15 cellular contexts compared by ENCODE assay signal in genomic region chr12:4261655-4262054, GRCh38. TPM values are rescaled to one million over a fixed set of nuclear protein-coding genes. Genes with fewer than 3 reads are reported as not detected.
A peak's percentile ranks its signal among the peaks of the same experiment; 100 is the strongest.
DNase-seq lines count a peak whose midpoint lies in the region; ATAC-seq and TF ChIP-seq lines count a peak whose summit lies in the region.
"Had no signal": no experiment of that assay in that cellular context is flagged by ENCODE, and none has a peak within 500 bp of the region (broad histone marks: within the 10 kb centered on the region; RNA-seq: fewer than 3 reads in every experiment).

No MANE protein-coding gene starts in this region.

- H3K9ac ChIP-seq in OCI-LY3 (ENCODE audit: low read length): peak overlapping the region; percentile 44

- H3K36me3 ChIP-seq in OCI-LY3 (replicated peaks; ENCODE audit: low read depth, low read length) (peaks cover 25% of the 10 kb centered on the region), spleen (no peaks in the 10 kb centered on the region)
- H3K36me3 ChIP-seq: suprapubic skin had no signal

- no peaks in the 10 kb centered on the region for H3K79me2 ChIP-seq in OCI-LY3 (ENCODE audit: low read length)
- H3K79me2 ChIP-seq: hepatocyte had no signal

- TF ChIP-seq CTCF in OCI-LY3 (IDR thresholded peaks at IDR 0.05; ENCODE audit: low read depth, low read length) (no peak), spleen (IDR thresholded peaks at IDR 0.05 in 8 of 11, conservative IDR thresholded peaks at IDR 0.05 in 3 of 11) (no peak)

- no peaks in the 10 kb centered on the region for H4K20me1 ChIP-seq in OCI-LY3 (ENCODE audit: insufficient read depth, low read length)

- H3K9me3 ChIP-seq in OCI-LY3 (ENCODE audit: insufficient read depth, low read length) (peaks cover 15% of the 10 kb centered on the region; the same call in 1 of the 2 replicates), spleen (peaks cover 0 to 6% (median 0%) of the 10 kb centered on the region in 8 donors)
- H3K9me3 ChIP-seq: suprapubic skin had no signal

- ATAC-seq in GM18498 (IDR thresholded peaks at IDR 0.05; ENCODE audit: unreplicated experiment) (peak; percentile 41), GM19351 (IDR thresholded peaks at IDR 0.05; ENCODE audit: unreplicated experiment) (peak; percentile 64), HG02798 (IDR thresholded peaks at IDR 0.05; ENCODE audit: poor library complexity, unreplicated experiment) (peak; percentile 62)

- intact Hi-C loops in spleen (cut with DNase I; ENCODE audit: low total_unique reads): loop anchor here (10.0 kb wide), 1 partner anchor 127 kb away; no protein-coding TSS in a partner anchor

- TF ChIP-seq POLR2A in spleen (IDR thresholded peaks at IDR 0.05): no peak

- peaks cover 44% of the 10 kb centered on the region for H3K4me1 ChIP-seq in OCI-LY3 (ENCODE audit: low read length)
- H3K4me1 ChIP-seq in spleen: no peaks in the 10 kb centered on the region
- H3K4me1 ChIP-seq: suprapubic skin had no signal

- H3K4me3 ChIP-seq in OCI-LY3 (ENCODE audit: low read length): peak overlapping the region; percentile 38
- H3K4me3 ChIP-seq in spleen: no peak overlapping the region
- H3K4me3 ChIP-seq: hepatocyte, suprapubic skin had no signal

- DNase-seq in cortex of kidney (lab: John Stamatoyannopoulos, UW) (no peak), spleen (no peak)
- no peak for DNase-seq in activated effector memory CD4-positive, alpha-beta T cell treated with Interleukin-2 at 50 U/mL for 16 hours
- no peak for DNase-seq in stimulated activated CD4-positive, alpha-beta T cell treated with anti-CD3 and anti-CD28 coated beads, Interleukin-4, amount 100 ng/mL, for 24 hours
- DNase-seq: activated CD4-positive, alpha-beta T cell treated with anti-CD3 and anti-CD28 coated beads, Interleukin-2, amount 10 ng/mL, durations not matched to agents 24 days and 14 days; activated T-cell treated with anti-CD3 and anti-CD28 coated beads for 4 hours; kidney; mesenchymal stem cell; NCI-H187 had no signal

- H3K27ac ChIP-seq in OCI-LY3 (ENCODE audit: low read length) (peak overlapping the region; percentile 72), spleen (no peak overlapping the region)
- H3K27ac ChIP-seq: hepatocyte, suprapubic skin had no signal

- peak overlapping the region; percentile 69 for H3K4me2 ChIP-seq in OCI-LY3 (ENCODE audit: low read length)
- H3K4me2 ChIP-seq: hepatocyte had no signal

- 0 out of 2 replicates have a peak overlapping the region, but pooled peaks have one; percentile 19 for H2AFZ ChIP-seq in OCI-LY3 (ENCODE audit: low read depth, low read length)
- H2AFZ ChIP-seq: hepatocyte had no signal

- H3K27me3 ChIP-seq in OCI-LY3 (ENCODE audit: low read depth, low read length) (peaks cover 3% of the 10 kb centered on the region; the same call in 1 of the 2 replicates), spleen (replicated peaks in 1 of 7) (peaks cover 0 to 5% (median 0%) of the 10 kb centered on the region in 7 donors)

RNA-seq across cellular contexts. Expression of gene CCND2, which starts 11.9 kb away (rescaled TPM):
- total RNA-seq in spleen: 100 to 1,000 TPM in 3 of 7 donors, 10 to 100 TPM in 4; 56.1 to 110 (median 65.1) TPM
- polyA plus RNA-seq in spleen: 10 to 100 TPM in 2 of 3 donors, 1 to 10 TPM in 1; 9.4 to 15.2 (median 13.8) TPM

RNA-seq across cellular contexts. Expression of gene TIGAR, which starts 59.4 kb away (rescaled TPM):
- total RNA-seq in spleen: 10 to 100 TPM in 6 of 7 donors, 1 to 10 TPM in 1; 7.1 to 16.7 (median 12.6) TPM
- 1 to 10 TPM; 4.5 to 9.0 (median 5.1) TPM for polyA plus RNA-seq in spleen
